21 cellular contexts compared by ENCODE assay signal in the genomic region with DNA sequence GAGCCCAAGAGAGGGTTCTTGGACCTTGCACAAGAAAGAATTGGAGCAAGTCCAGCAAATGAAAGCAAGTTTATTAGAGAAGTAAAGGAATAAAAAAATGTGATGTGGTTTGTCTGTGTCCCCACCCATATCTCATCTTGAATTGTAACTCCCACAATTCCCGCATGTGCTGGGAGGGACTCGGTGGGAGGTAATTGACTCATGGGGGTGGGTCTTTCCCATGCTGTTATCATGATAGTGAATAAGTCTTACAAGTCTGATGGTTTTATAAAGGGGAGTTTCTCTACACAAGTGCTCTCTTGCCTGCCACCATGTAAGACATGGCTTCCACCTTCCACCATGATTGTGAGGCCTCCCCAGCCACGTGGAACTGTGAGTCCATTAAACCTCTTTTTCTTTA.
"Had no signal": no experiment of that assay in that cellular context is flagged by ENCODE, and none has a peak within 500 bp of the region (broad histone marks: within the 10 kb centered on the region; RNA-seq: fewer than 3 reads in every experiment).

No MANE protein-coding gene starts in this region.

- H3K4me1 ChIP-seq: left ventricle myocardium inferior, tibial nerve, vagina had no signal

- H3K9me3 ChIP-seq: vagina had no signal

- H3K27me3 ChIP-seq: ovary, tibial nerve, vagina had no signal

- ATAC-seq: natural killer cell; stimulated activated effector memory CD8-positive, alpha-beta T cell treated with anti-CD3 and anti-CD28 coated beads, Interleukin-12 subunit alpha, Interleukin-12 subunit beta, amount 100 ng/mL, for 72 hours had no signal

- H3K27ac ChIP-seq: ovary, skin epidermis, tibial nerve, vagina had no signal

- H3K4me3 ChIP-seq: left ventricle myocardium inferior, lung, ovary, skin epidermis, tibial nerve, vagina had no signal

- H3K36me3 ChIP-seq: left ventricle myocardium inferior, ovary, tibial nerve, vagina had no signal

- DNase-seq: hypothalamus; immature natural killer cell; kidney; left ventricle myocardium inferior; mesendoderm; naive B cell; natural killer cell; nephron progenitor cell; ovary; right cardiac atrium; stimulated activated CD4-positive, alpha-beta T cell treated with anti-CD3 and anti-CD28 coated beads, Interleukin-12 subunit alpha, Interleukin-12 subunit beta, amount 100 ng/mL, for 4 hours; stimulated activated CD4-positive, alpha-beta T cell treated with anti-CD3 and anti-CD28 coated beads, Interleukin-15, amount 100 ng/mL, for 24 hours; stimulated activated CD4-positive, alpha-beta T cell treated with anti-CD3 and anti-CD28 coated beads, Interleukin-2, amount 100 ng/mL, for 24 hours; stimulated activated CD4-positive, alpha-beta T cell treated with anti-CD3 and anti-CD28 coated beads, Interleukin-4, amount 100 ng/mL, for 1 hour; stimulated activated naive CD4-positive, alpha-beta T cell; substantia nigra had no signal
